In the genomic region with DNA sequence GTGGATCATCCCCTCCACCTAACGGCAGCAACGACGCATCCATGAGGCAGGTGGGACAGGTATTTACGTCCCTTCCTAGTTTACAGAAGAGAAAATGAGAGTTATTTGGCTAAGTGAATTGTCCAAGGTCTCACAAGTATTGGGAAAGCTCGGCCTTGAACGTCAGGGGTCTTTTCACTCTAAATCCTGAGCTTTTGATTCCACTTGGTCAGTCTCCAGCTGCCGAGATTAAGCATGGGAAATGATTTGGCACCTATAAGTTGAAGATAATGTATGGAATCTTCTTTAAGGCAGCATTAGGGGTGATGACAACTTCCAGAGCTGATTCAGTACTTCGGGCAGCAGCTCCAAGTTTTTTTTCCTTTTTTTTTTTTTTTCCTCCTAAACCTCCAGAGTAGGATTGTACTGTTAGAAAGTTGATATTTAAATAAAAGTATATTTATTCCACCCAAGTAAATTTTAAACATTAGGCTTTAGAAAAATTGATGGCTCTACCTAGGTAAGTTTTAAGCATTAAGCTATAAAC, we compare ENCODE assay signal across 9 cellular contexts. TPM values are rescaled to one million over a fixed set of nuclear protein-coding genes. Genes with fewer than 3 reads are reported as not detected.
DNase-seq lines count a peak whose midpoint lies in the region; ATAC-seq and TF ChIP-seq lines count a peak whose summit lies in the region.
"Had no signal": no experiment of that assay in that cellular context is flagged by ENCODE, and none has a peak within 500 bp of the region (broad histone marks: within the 10 kb centered on the region; RNA-seq: fewer than 3 reads in every experiment).

No MANE protein-coding gene starts in this region.

- H3K4me3 ChIP-seq in lung (peak overlapping the region; percentile 94), aorta (ENCODE audit: low read length in 2 of 2) (peak overlapping the region; percentile 55 to 93)

- no peak for ATAC-seq in stimulated activated naive CD8-positive, alpha-beta T cell treated with anti-CD3 and anti-CD28 coated beads, Interleukin-15, Interleukin-2, amounts not matched to agents 100 U/mL and 50 U/mL, for 24 hours
- ATAC-seq in lung (ENCODE audit: insufficient read depth, low FRiP score) (no peak), aorta (ENCODE audit: low FRiP score) (no peak)

- no peaks in the 10 kb centered on the region for H3K9me3 ChIP-seq in lung (ENCODE audit: control insufficient read depth in 2 of 2, insufficient read depth in 1 of 2, low read length in 1 of 2)
- H3K9me3 ChIP-seq in aorta (ENCODE audit: control insufficient read depth, low read length) = no peaks in the 10 kb centered on the region

- DNase-seq in stimulated activated naive CD8-positive, alpha-beta T cell treated with anti-CD3 and anti-CD28 coated beads, Interleukin-15, Interleukin-2, amounts not matched to agents 100 U/mL and 50 U/mL, for 24 hours = no peak
- peak; percentile 43 for DNase-seq in astrocyte of the hippocampus (ENCODE audit: low read depth, low spot score)
- no peak for DNase-seq in lung (ENCODE audit: low spot score)
- DNase-seq in aorta = no peak
- DNase-seq in NCI-H2227 (lab: John Stamatoyannopoulos, UW; ENCODE audit: unreplicated experiment) = no peak
- DNase-seq in activated gamma-delta T cell treated with Interleukin-2 at 50 U/mL for 16 hours = no peak
- no peak for DNase-seq in HCEC 1CT

- H3K4me1 ChIP-seq in lung (ENCODE audit: control insufficient read depth in 2 of 2, insufficient read depth in 2 of 2, low read length in 2 of 2) (peaks cover 0 to 3% of the 10 kb centered on the region in 2 donors), aorta (ENCODE audit: control insufficient read depth in 1 of 2, insufficient read depth in 2 of 2, low read length in 2 of 2) (peaks cover 0 to 2% of the 10 kb centered on the region in 2 donors)

- peak overlapping the region; percentile 86 for H3K4me3 Mint-ChIP-seq in stimulated activated naive CD8-positive, alpha-beta T cell treated with anti-CD3 and anti-CD28 coated beads, Interleukin-15, Interleukin-2, amounts not matched to agents 100 ng/mL and 50 ng/mL, for 24 hours

- WGBS in lung, 2 donors = 7 to 11% methylated on average over 8 of the region's 8 CpGs
- WGBS in aorta, 2 donors = 2% methylated on average over 8 of the region's 8 CpGs

- H3K4me1 Mint-ChIP-seq in stimulated activated naive CD8-positive, alpha-beta T cell treated with anti-CD3 and anti-CD28 coated beads, Interleukin-15, Interleukin-2, amounts not matched to agents 100 ng/mL and 50 ng/mL, for 24 hours (ENCODE audit: low read depth) = peaks cover 20% of the 10 kb centered on the region

- H3K27ac Mint-ChIP-seq in stimulated activated naive CD8-positive, alpha-beta T cell treated with anti-CD3 and anti-CD28 coated beads, Interleukin-15, Interleukin-2, amounts not matched to agents 100 ng/mL and 50 ng/mL, for 24 hours = no peak overlapping the region

- H3K36me3 Mint-ChIP-seq in stimulated activated naive CD8-positive, alpha-beta T cell treated with anti-CD3 and anti-CD28 coated beads, Interleukin-15, Interleukin-2, amounts not matched to agents 100 ng/mL and 50 ng/mL, for 24 hours (ENCODE audit: low read depth) = no peaks in the 10 kb centered on the region

- no peaks in the 10 kb centered on the region for H3K27me3 Mint-ChIP-seq in stimulated activated naive CD8-positive, alpha-beta T cell treated with anti-CD3 and anti-CD28 coated beads, Interleukin-15, Interleukin-2, amounts not matched to agents 100 ng/mL and 50 ng/mL, for 24 hours

- TF ChIP-seq CTCF in lung (IDR thresholded peaks at IDR 0.05; ENCODE audit: control extremely low read depth, extremely low read depth) = no peak

- intact Hi-C loops in aorta (cut with DNase I) = loop anchor here in 1 of 2 donors (5.0 kb wide), 1 partner anchor 43 kb away; a partner anchor contains a TSS

- no peak overlapping the region for H3K27ac ChIP-seq in lung (ENCODE audit: low read depth in 1 of 2, low read length in 1 of 2)
- H3K27ac ChIP-seq in aorta (ENCODE audit: low read depth in 1 of 2, low read length in 2 of 2) = no peak overlapping the region

- no peaks in the 10 kb centered on the region for H3K36me3 ChIP-seq in lung (ENCODE audit: control insufficient read depth in 2 of 2, insufficient read depth in 2 of 2, low read length in 2 of 2)
- no peaks in the 10 kb centered on the region for H3K36me3 ChIP-seq in aorta (ENCODE audit: control insufficient read depth in 1 of 2, insufficient read depth in 2 of 2, low read length in 1 of 2)

- no peaks in the 10 kb centered on the region for H3K9me3 Mint-ChIP-seq in stimulated activated naive CD8-positive, alpha-beta T cell treated with anti-CD3 and anti-CD28 coated beads, Interleukin-15, Interleukin-2, amounts not matched to agents 100 ng/mL and 50 ng/mL, for 24 hours

- no peaks in the 10 kb centered on the region for H3K27me3 ChIP-seq in lung (ENCODE audit: control insufficient read depth, insufficient read depth)
- H3K27me3 ChIP-seq in aorta (ENCODE audit: control insufficient read depth in 1 of 2, insufficient read depth in 2 of 2, low read length in 1 of 2) = no peaks in the 10 kb centered on the region

RNA-seq across cellular contexts. Expression of a gene that starts 0.7 kb away (rescaled TPM):
- 10 to 100 TPM in 1 of 2 donors, 1 to 10 TPM in 1; 9.0 to 10.4 TPM for total RNA-seq in lung
- 1 to 10 TPM; 1.4 to 3.6 TPM for polyA plus RNA-seq in lung
- 1 to 10 TPM; 5.2 to 6.8 TPM for total RNA-seq in aorta
- under 1 TPM in 1 of 2 donors, not detected in 1; 0.95 TPM for polyA plus RNA-seq in aorta

RNA-seq across cellular contexts. Expression of a gene that starts 44.9 kb away (rescaled TPM):
- 10 to 100 TPM; 40.5 to 62.7 TPM for total RNA-seq in lung
- 10 to 100 TPM; 48.2 to 59.1 TPM for polyA plus RNA-seq in lung
- total RNA-seq in aorta = 10 to 100 TPM; 55.8 to 73.6 TPM
- 100 to 1,000 TPM in 1 of 2 donors, 10 to 100 TPM in 1; 77.7 to 181 TPM for polyA plus RNA-seq in aorta

RNA-seq across cellular contexts. Expression of a gene that starts 58.5 kb away (rescaled TPM):
- total RNA-seq in lung (not detected), aorta (not detected)
- polyA plus RNA-seq in lung (not detected), aorta (not detected)
- total RNA-seq: lung microvascular endothelial cell had no signal
